In the genomic region with DNA sequence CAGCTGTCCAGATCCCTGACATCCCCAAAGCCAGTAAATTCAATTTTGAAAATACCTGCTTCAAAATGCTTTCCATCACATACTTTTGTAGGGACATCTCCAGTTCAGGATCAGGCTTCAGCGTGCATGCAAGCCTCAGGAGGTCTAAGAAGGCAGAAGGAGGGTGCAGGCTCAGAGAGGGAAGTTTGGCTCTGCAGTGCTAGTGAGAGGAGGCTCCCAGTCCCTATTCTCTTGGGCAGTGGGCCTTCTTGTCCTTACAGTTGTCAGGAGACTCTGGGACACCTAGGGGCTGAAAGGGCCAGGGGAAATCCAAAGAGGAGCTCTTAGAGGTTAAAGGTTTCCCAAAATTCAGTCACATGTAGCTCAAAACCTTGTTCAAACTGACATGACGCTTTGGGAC, we compare ENCODE assay signal across 27 cellular contexts. TPM values are rescaled to one million over a fixed set of nuclear protein-coding genes. Genes with fewer than 3 reads are reported as not detected.
"Had no signal": no experiment of that assay in that cellular context is flagged by ENCODE, and none has a peak within 500 bp of the region (broad histone marks: within the 10 kb centered on the region; RNA-seq: fewer than 3 reads in every experiment).

No MANE protein-coding gene starts in this region.

- H3K27ac ChIP-seq: brain microvascular endothelial cell, cardiac muscle cell, Peyer's patch, RWPE1, SJSA1 had no signal

- H3K9me3 Mint-ChIP-seq: activated CD4-positive, alpha-beta memory T cell treated with anti-CD3 and anti-CD28 coated beads, Interleukin-2, amount 10 ng/mL, durations not matched to agents 7 days and 5 days; activated CD4-positive, alpha-beta T cell treated with anti-CD3 and anti-CD28 coated beads, Interleukin-2, amount 10 ng/mL, durations not matched to agents 7 days and 5 days; activated naive CD4-positive, alpha-beta T cell treated with anti-CD3 and anti-CD28 coated beads, Interleukin-2, amount 10 ng/mL, durations not matched to agents 7 days and 5 days; activated naive CD8-positive, alpha-beta T cell treated with anti-CD3 and anti-CD28 coated beads for 36 hours; activated T-cell treated with anti-CD3 and anti-CD28 coated beads, Interleukin-2, amount 50 U/mL, for 72 hours; activated T-helper 2 cell treated with anti-CD3 and anti-CD28 coated beads, Interferon-gamma antibody, Interleukin-2, Interleukin-4, amounts not matched to agents 10 μg/mL and 5 μg/mL and 100 μg/mL, durations not matched to agents 14 hours and 24 hours and 36 hours; T-helper 1 cell treated with Interleukin-12 subunit alpha and Interleukin-12 subunit beta and Interleukin-4 antibody, amounts not matched to agents 30 μg/mL and 1 μg/mL, for 36 hours had no signal

- DNase-seq: activated CD4-positive, alpha-beta memory T cell treated with anti-CD3 and anti-CD28 coated beads, Interleukin-2, amount 10 ng/mL, durations not matched to agents 7 days and 5 days; activated CD4-positive, alpha-beta T cell treated with anti-CD3 and anti-CD28 coated beads, Interleukin-2, amount 10 ng/mL, durations not matched to agents 7 days and 5 days; activated CD4-positive, CD25-positive, alpha-beta regulatory T cell; activated CD8-positive, alpha-beta memory T cell treated with anti-CD3 and anti-CD28 coated beads, Interleukin-2, amount 50 U/mL, for 4 hours; activated gamma-delta T cell treated with Interleukin-2 at 50 U/mL for 16 hours; activated naive CD4-positive, alpha-beta T cell treated with anti-CD3 and anti-CD28 coated beads, Interleukin-2, amount 10 ng/mL, durations not matched to agents 7 days and 5 days; activated naive CD8-positive, alpha-beta T cell treated with anti-CD3 and anti-CD28 coated beads for 36 hours; activated T-cell treated with anti-CD3 and anti-CD28 coated beads, Interleukin-2, amount 50 U/mL, for 72 hours; brain microvascular endothelial cell; Kasumi-1; NCI-H1092; NCI-H1417; NCI-H2029; NCI-H2107; NCI-H2171 treated with DMSO at 0.1 percent for 48 hours; NCI-H226; NCI-H526; NCI-H82; Peyer's patch; SHP77 had no signal

- H3K9me3 ChIP-seq: Peyer's patch, SJSA1 had no signal

- H3K4me3 ChIP-seq: cardiac muscle cell, Peyer's patch, SJSA1 had no signal

- H3K36me3 Mint-ChIP-seq: activated naive CD4-positive, alpha-beta T cell treated with anti-CD3 and anti-CD28 coated beads, Interleukin-2, amount 10 ng/mL, durations not matched to agents 7 days and 5 days; activated naive CD8-positive, alpha-beta T cell treated with anti-CD3 and anti-CD28 coated beads for 36 hours had no signal

- H3K4me3 Mint-ChIP-seq: activated CD4-positive, alpha-beta memory T cell treated with anti-CD3 and anti-CD28 coated beads, Interleukin-2, amount 10 ng/mL, durations not matched to agents 7 days and 5 days; activated CD4-positive, alpha-beta T cell treated with anti-CD3 and anti-CD28 coated beads, Interleukin-2, amount 10 ng/mL, durations not matched to agents 7 days and 5 days; activated naive CD4-positive, alpha-beta T cell treated with anti-CD3 and anti-CD28 coated beads, Interleukin-2, amount 10 ng/mL, durations not matched to agents 7 days and 5 days; activated naive CD8-positive, alpha-beta T cell treated with anti-CD3 and anti-CD28 coated beads for 36 hours; activated T-cell treated with anti-CD3 and anti-CD28 coated beads, Interleukin-2, amount 50 U/mL, for 72 hours; T-helper 1 cell treated with Interleukin-12 subunit alpha and Interleukin-12 subunit beta and Interleukin-4 antibody, amounts not matched to agents 30 μg/mL and 1 μg/mL, for 36 hours had no signal

- H3K27me3 ChIP-seq: brain microvascular endothelial cell, cardiac muscle cell, Peyer's patch, SJSA1 had no signal

- H3K4me1 Mint-ChIP-seq: activated CD4-positive, alpha-beta memory T cell treated with anti-CD3 and anti-CD28 coated beads, Interleukin-2, amount 10 ng/mL, durations not matched to agents 7 days and 5 days; activated CD4-positive, alpha-beta T cell treated with anti-CD3 and anti-CD28 coated beads, Interleukin-2, amount 10 ng/mL, durations not matched to agents 7 days and 5 days; activated naive CD4-positive, alpha-beta T cell treated with anti-CD3 and anti-CD28 coated beads, Interleukin-2, amount 10 ng/mL, durations not matched to agents 7 days and 5 days; activated naive CD8-positive, alpha-beta T cell treated with anti-CD3 and anti-CD28 coated beads for 36 hours had no signal

- H3K27me3 Mint-ChIP-seq: activated naive CD8-positive, alpha-beta T cell treated with anti-CD3 and anti-CD28 coated beads for 36 hours had no signal

- H3K36me3 ChIP-seq: brain microvascular endothelial cell, cardiac muscle cell, Peyer's patch, SJSA1 had no signal

- H3K4me1 ChIP-seq: Peyer's patch, SJSA1 had no signal

- H3K27ac Mint-ChIP-seq: activated CD4-positive, alpha-beta memory T cell treated with anti-CD3 and anti-CD28 coated beads, Interleukin-2, amount 10 ng/mL, durations not matched to agents 7 days and 5 days; activated CD4-positive, alpha-beta T cell treated with anti-CD3 and anti-CD28 coated beads, Interleukin-2, amount 10 ng/mL, durations not matched to agents 7 days and 5 days; activated naive CD4-positive, alpha-beta T cell treated with anti-CD3 and anti-CD28 coated beads, Interleukin-2, amount 10 ng/mL, durations not matched to agents 7 days and 5 days; activated naive CD8-positive, alpha-beta T cell treated with anti-CD3 and anti-CD28 coated beads for 36 hours; activated T-cell treated with anti-CD3 and anti-CD28 coated beads, Interleukin-2, amount 50 U/mL, for 72 hours; activated T-helper 2 cell treated with anti-CD3 and anti-CD28 coated beads, Interferon-gamma antibody, Interleukin-2, Interleukin-4, amounts not matched to agents 10 μg/mL and 5 μg/mL and 100 μg/mL, durations not matched to agents 14 hours and 24 hours and 36 hours; T-helper 1 cell treated with Interleukin-12 subunit alpha and Interleukin-12 subunit beta and Interleukin-4 antibody, amounts not matched to agents 30 μg/mL and 1 μg/mL, for 36 hours had no signal

- ATAC-seq: activated T-cell treated with anti-CD3 and anti-CD28 coated beads, Interleukin-2, amount 50 U/mL, for 72 hours; SK-N-SH treated with all-trans-retinoic acid at 6 μM for 48 hours had no signal

RNA-seq across cellular contexts. Expression of a gene that starts 20.1 kb away (rescaled TPM):
- total RNA-seq: activated CD8-positive, alpha-beta memory T cell treated with anti-CD3 and anti-CD28 coated beads for 36 hours; activated naive CD8-positive, alpha-beta T cell treated with anti-CD3 and anti-CD28 coated beads for 36 hours; SJSA1 had no signal
